In the genomic region with DNA sequence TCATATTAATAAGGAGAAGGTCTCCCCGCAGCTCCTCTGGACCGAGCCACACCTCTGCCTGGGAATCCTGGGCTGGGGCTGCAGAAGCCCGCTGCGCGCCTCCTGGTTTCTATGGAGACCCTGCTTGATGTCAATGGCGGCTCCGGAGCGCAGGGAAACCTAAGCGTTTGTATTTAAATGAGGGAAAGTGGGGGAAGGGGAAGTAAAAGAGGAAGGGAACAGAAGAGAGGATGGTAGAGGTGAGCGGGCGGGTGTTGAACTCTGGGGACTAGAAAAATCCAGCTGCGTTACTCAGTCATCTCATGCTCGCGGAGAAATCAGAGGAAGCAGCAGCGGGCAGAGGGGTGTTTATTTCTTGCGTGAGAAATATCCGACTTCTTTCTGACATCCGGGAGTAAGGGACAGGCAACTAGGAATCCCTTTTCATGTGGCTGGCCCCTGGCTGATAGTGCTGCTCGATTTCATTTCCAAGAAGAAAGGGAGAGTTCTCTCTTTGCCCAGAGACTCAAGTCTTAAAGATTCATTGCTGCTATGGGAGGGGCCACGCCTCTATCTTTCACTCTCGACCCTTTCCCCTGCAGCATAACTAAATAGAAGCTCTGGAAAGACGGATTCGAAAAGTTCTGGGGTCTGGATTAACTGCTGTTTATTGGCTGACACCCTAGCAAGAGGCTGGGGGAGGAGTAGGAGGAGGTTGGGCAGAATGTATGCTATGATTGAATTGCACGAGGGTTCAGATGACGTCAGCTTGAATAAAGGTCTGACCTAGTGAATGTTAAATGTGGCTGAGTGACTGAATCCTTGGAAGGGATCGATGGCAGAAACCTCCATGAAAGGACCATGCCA, we compare ENCODE assay signal across 8 cellular contexts.
DNase-seq lines count a peak whose midpoint lies in the region; ATAC-seq and TF ChIP-seq lines count a peak whose summit lies in the region.

No MANE protein-coding gene starts in this region.

- peak overlapping the region; percentile 73 for H3K4me3 ChIP-seq in Loucy (ENCODE audit: low read length, poor library complexity, severe bottlenecking)
- no peak overlapping the region for H3K4me3 ChIP-seq in SU-DHL-6 (ENCODE audit: insufficient read depth, low read length, poor library complexity, severe bottlenecking)
- H3K4me3 ChIP-seq in duodenal mucosa (ENCODE audit: low read depth in 1 of 2, low read length in 2 of 2) = peak overlapping the region; percentile 68 to 70

- no peak for ATAC-seq in GM18520 (IDR thresholded peaks at IDR 0.05; ENCODE audit: unreplicated experiment)

- H2AFZ ChIP-seq in Loucy (ENCODE audit: low read length) = peak overlapping the region; percentile 91
- H2AFZ ChIP-seq in SU-DHL-6 (ENCODE audit: low read depth, low read length, severe bottlenecking) = no peak overlapping the region

- H3K79me2 ChIP-seq in Loucy (ENCODE audit: insufficient read depth, low read length) = no peaks in the 10 kb centered on the region
- no peaks in the 10 kb centered on the region for H3K79me2 ChIP-seq in SU-DHL-6 (ENCODE audit: insufficient read depth, low read length)

- H3F3A ChIP-seq in Loucy (ENCODE audit: low read depth) (no peaks in the 10 kb centered on the region), SU-DHL-6 (ENCODE audit: insufficient read depth) (no peaks in the 10 kb centered on the region)

- no peaks in the 10 kb centered on the region for H3K27me3 ChIP-seq in Loucy (ENCODE audit: insufficient read depth, low read length, poor library complexity, severe bottlenecking)
- no peaks in the 10 kb centered on the region for H3K27me3 ChIP-seq in SU-DHL-6 (ENCODE audit: low read length)
- H3K27me3 ChIP-seq in duodenal mucosa (ENCODE audit: control insufficient read depth in 1 of 2, insufficient read depth in 2 of 2, low read length in 2 of 2) = peaks cover 0 to 5% of the 10 kb centered on the region in 2 donors

- TF ChIP-seq CTCF in Loucy (conservative IDR thresholded peaks at IDR 0.05; ENCODE audit: low read length) = no peak
- no peak for TF ChIP-seq CTCF in SU-DHL-6 (IDR thresholded peaks at IDR 0.05; ENCODE audit: insufficient read depth, low read length, poor library complexity, severe bottlenecking)

- H3K27ac ChIP-seq in SU-DHL-6 (ENCODE audit: low read depth, low read length) (no peak overlapping the region), duodenal mucosa (ENCODE audit: low read depth, low read length) (no peak overlapping the region)

- H3K36me3 ChIP-seq in Loucy (ENCODE audit: insufficient read depth, low read length) (no peaks in the 10 kb centered on the region), SU-DHL-6 (ENCODE audit: low read length) (no peaks in the 10 kb centered on the region), duodenal mucosa (ENCODE audit: control insufficient read depth in 1 of 2, insufficient read depth in 2 of 2, low read length in 2 of 2) (no peaks in the 10 kb centered on the region)

- H3K9ac ChIP-seq in Loucy (ENCODE audit: low read depth, low read length, poor library complexity, severe bottlenecking) (peak overlapping the region; percentile 33), SU-DHL-6 (ENCODE audit: low read length) (no peak overlapping the region), duodenal mucosa (ENCODE audit: low read depth in 1 of 2, low read length in 2 of 2) (peak overlapping the region in 1 of 2 donors; percentile 51)

- H3K4me1 ChIP-seq in Loucy (ENCODE audit: insufficient read depth, low read length, poor library complexity, severe bottlenecking) (peaks cover 7% of the 10 kb centered on the region), duodenal mucosa (ENCODE audit: control insufficient read depth in 1 of 2, insufficient read depth in 2 of 2, low read length in 2 of 2) (peaks cover 14% of the 10 kb centered on the region in 2 donors)

- DNase-seq in G401 (ENCODE audit: low spot score) = peak; percentile 50
- DNase-seq in lung microvascular endothelial cell (ENCODE audit: low read depth in 2 of 2) = peak; percentile 51 to 68
- DNase-seq in superior temporal gyrus (ENCODE audit: extremely low spot score) = peak; percentile 52
- no peak for DNase-seq in HuH-7.5 (ENCODE audit: low spot score)

- in situ Hi-C loops in G401 (cut with HindIII; ENCODE audit: low sequenced_read_pairs) = no loop called here

- peak overlapping the region; percentile 88 for H3K4me2 ChIP-seq in Loucy (ENCODE audit: low read depth, low read length, poor library complexity, severe bottlenecking)
- H3K4me2 ChIP-seq in SU-DHL-6 (ENCODE audit: low read depth, low read length, poor library complexity, severe bottlenecking) = peak overlapping the region; percentile 27

- no peaks in the 10 kb centered on the region for H4K20me1 ChIP-seq in Loucy (ENCODE audit: insufficient read depth, low read length, poor library complexity, severe bottlenecking)
- H4K20me1 ChIP-seq in SU-DHL-6 (ENCODE audit: low read depth, low read length) = no peaks in the 10 kb centered on the region

- H3K9me2 ChIP-seq in Loucy (replicated peaks; ENCODE audit: low read depth, low read length) (no peaks in the 10 kb centered on the region), SU-DHL-6 (replicated peaks; ENCODE audit: insufficient read depth, low read length) (no peaks in the 10 kb centered on the region)

- H3K9me3 ChIP-seq in Loucy (ENCODE audit: insufficient read depth, low read depth, low read length) (no peaks in the 10 kb centered on the region), SU-DHL-6 (ENCODE audit: insufficient read depth, low read length) (no peaks in the 10 kb centered on the region), duodenal mucosa (ENCODE audit: control insufficient read depth in 1 of 2, low read length in 2 of 2) (no peaks in the 10 kb centered on the region)
